9 cellular contexts compared by ENCODE assay signal in the genomic region with DNA sequence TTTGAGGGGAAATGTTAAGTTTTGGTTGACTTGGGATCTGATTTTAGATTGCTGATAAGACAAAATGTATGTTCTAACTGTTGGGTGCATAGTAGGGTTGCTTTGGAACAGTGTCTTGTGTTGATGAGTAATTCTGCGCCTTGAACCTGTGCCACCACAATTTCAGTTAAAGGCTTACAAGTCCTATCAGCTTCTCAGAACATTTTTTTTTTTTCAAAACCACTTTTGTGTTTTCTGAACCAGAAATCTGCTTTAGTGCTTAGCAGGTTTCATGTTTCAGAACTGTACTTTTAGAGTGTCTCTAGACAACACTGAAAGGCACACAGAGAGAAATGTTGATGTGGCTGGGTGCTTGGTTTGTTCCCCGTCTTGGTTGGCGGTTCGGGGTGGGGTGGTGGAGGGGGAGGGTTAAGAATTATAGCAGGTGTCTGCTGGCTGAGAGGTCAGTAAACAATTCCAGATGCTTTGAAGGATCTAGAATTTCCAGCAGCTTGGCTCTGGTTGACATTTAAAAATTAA.
DNase-seq lines count a peak whose midpoint lies in the region; ATAC-seq and TF ChIP-seq lines count a peak whose summit lies in the region.
"Had no signal": no experiment of that assay in that cellular context is flagged by ENCODE, and none has a peak within 500 bp of the region (broad histone marks: within the 10 kb centered on the region; RNA-seq: fewer than 3 reads in every experiment).

No MANE protein-coding gene starts in this region.

- no peak overlapping the region for H3K4me3 ChIP-seq in A673 (ENCODE audit: low read depth, low read length, poor library complexity, severe bottlenecking)

- H3K27ac Mint-ChIP-seq in stimulated activated naive B cell treated with anti-CD40 and anti-IgM and Interleukin-4, amounts not matched to agents 10 μg/mL and 1 μg/mL and 100 μg/mL, for 72 hours, result no peak overlapping the region
- H3K27ac Mint-ChIP-seq: stimulated activated naive CD8-positive, alpha-beta T cell treated with anti-CD3 and anti-CD28 coated beads, Interleukin-15, Interleukin-2, amounts not matched to agents 100 ng/mL and 50 ng/mL, for 24 hours had no signal

- POLR2A ChIA-PET in A673 (lab: Charles Lee; ENCODE audit: low non-redundant PET), result no interaction called here

- H3K4me1 ChIP-seq in A673 (ENCODE audit: insufficient read depth, low read length, poor library complexity, severe bottlenecking), result no peaks in the 10 kb centered on the region

- H3K9me3 Mint-ChIP-seq in activated T-cell treated with anti-CD3 and anti-CD28 coated beads, Interleukin-2, amount 50 U/mL, for 4 hours, result no peaks in the 10 kb centered on the region
- no peaks in the 10 kb centered on the region for H3K9me3 Mint-ChIP-seq in stimulated activated naive B cell treated with anti-CD40 and anti-IgM and Interleukin-4, amounts not matched to agents 10 μg/mL and 1 μg/mL and 100 μg/mL, for 72 hours
- H3K9me3 Mint-ChIP-seq: stimulated activated naive CD8-positive, alpha-beta T cell treated with anti-CD3 and anti-CD28 coated beads, Interleukin-15, Interleukin-2, amounts not matched to agents 100 ng/mL and 50 ng/mL, for 24 hours had no signal

- intact Hi-C loops in A673 (cut with micrococcal nuclease; ENCODE audit: unreplicated experiment), result no loop called here
- intact Hi-C loops in head of caudate nucleus (cut with DNase I), result no loop called here

- no peak overlapping the region for H3K27ac ChIP-seq in A673 (ENCODE audit: low read depth, low read length, poor library complexity, severe bottlenecking)

- BruUV-seq in A673 (replicated peaks; lab: Mats Ljungman, UMichigan), result no TSS peak

- H3K4me3 Mint-ChIP-seq in activated T-cell treated with anti-CD3 and anti-CD28 coated beads, Interleukin-2, amount 50 U/mL, for 4 hours, result peak overlapping the region; percentile 21
- no peak overlapping the region for H3K4me3 Mint-ChIP-seq in stimulated activated naive B cell treated with anti-CD40 and anti-IgM and Interleukin-4, amounts not matched to agents 10 μg/mL and 1 μg/mL and 100 μg/mL, for 72 hours
- H3K4me3 Mint-ChIP-seq: stimulated activated naive CD8-positive, alpha-beta T cell treated with anti-CD3 and anti-CD28 coated beads, Interleukin-15, Interleukin-2, amounts not matched to agents 100 ng/mL and 50 ng/mL, for 24 hours had no signal

- H3K36me3 ChIP-seq in A673 (ENCODE audit: insufficient read depth, low read length, poor library complexity, severe bottlenecking), result no peaks in the 10 kb centered on the region

- no peaks in the 10 kb centered on the region for H3K27me3 ChIP-seq in A673 (replicated peaks; ENCODE audit: insufficient read depth, low read depth, low read length, poor library complexity)

- H3K4me1 Mint-ChIP-seq in activated T-cell treated with anti-CD3 and anti-CD28 coated beads, Interleukin-2, amount 50 U/mL, for 4 hours (ENCODE audit: low read depth), result peaks cover 59% of the 10 kb centered on the region
- peaks cover 12 to 30% of the 10 kb centered on the region in 2 donors for H3K4me1 Mint-ChIP-seq in stimulated activated naive B cell treated with anti-CD40 and anti-IgM and Interleukin-4, amounts not matched to agents 10 μg/mL and 1 μg/mL and 100 μg/mL, for 72 hours

- H3K9me3 ChIP-seq in A673 (ENCODE audit: low read depth, low read length, poor library complexity, severe bottlenecking), result no peaks in the 10 kb centered on the region

- H3K27me3 Mint-ChIP-seq in activated T-cell treated with anti-CD3 and anti-CD28 coated beads, Interleukin-2, amount 50 U/mL, for 4 hours (ENCODE audit: low read depth), result no peaks in the 10 kb centered on the region
- H3K27me3 Mint-ChIP-seq in stimulated activated naive B cell treated with anti-CD40 and anti-IgM and Interleukin-4, amounts not matched to agents 10 μg/mL and 1 μg/mL and 100 μg/mL, for 72 hours, result peaks cover 0 to 5% of the 10 kb centered on the region in 2 donors
- H3K27me3 Mint-ChIP-seq: stimulated activated naive CD8-positive, alpha-beta T cell treated with anti-CD3 and anti-CD28 coated beads, Interleukin-15, Interleukin-2, amounts not matched to agents 100 ng/mL and 50 ng/mL, for 24 hours had no signal

- no peaks in the 10 kb centered on the region for H3K36me3 Mint-ChIP-seq in activated T-cell treated with anti-CD3 and anti-CD28 coated beads, Interleukin-2, amount 50 U/mL, for 4 hours (ENCODE audit: insufficient read depth)
- no peaks in the 10 kb centered on the region for H3K36me3 Mint-ChIP-seq in stimulated activated naive B cell treated with anti-CD40 and anti-IgM and Interleukin-4, amounts not matched to agents 10 μg/mL and 1 μg/mL and 100 μg/mL, for 72 hours

- no peak for TF ChIP-seq CTCF in A673 (conservative IDR thresholded peaks at IDR 0.05; ENCODE audit: low read depth, low read length)

- DNase-seq in DMS53 treated with DMSO at 0.1 percent for 48 hours (lab: John Stamatoyannopoulos, UW; ENCODE audit: unreplicated experiment) (peak; percentile 89), A673 (ENCODE audit: low spot score) (no peak), NCI-H1694 treated with DMSO at 0.1 percent for 48 hours (lab: John Stamatoyannopoulos, UW) (no peak), head of caudate nucleus (no peak)
- no peak for DNase-seq in activated T-cell treated with anti-CD3 and anti-CD28 coated beads, Interleukin-2, amount 50 U/mL, for 4 hours
- DNase-seq in stimulated activated naive B cell treated with anti-CD40 and anti-IgM and Interleukin-4, amounts not matched to agents 10 μg/mL and 1 μg/mL and 100 μg/mL, for 72 hours, result peak; percentile 11

- ATAC-seq in GM21390 (IDR thresholded peaks at IDR 0.05; ENCODE audit: unreplicated experiment) (peak; percentile 94), HG03565 (IDR thresholded peaks at IDR 0.05; ENCODE audit: unreplicated experiment) (peak; percentile 84)
- peak; percentile 83 to 88 for ATAC-seq in activated T-cell treated with anti-CD3 and anti-CD28 coated beads, Interleukin-2, amount 50 U/mL, for 4 hours
- peak; percentile 91 to 94 for ATAC-seq in stimulated activated naive B cell treated with anti-CD40 and anti-IgM and Interleukin-4, amounts not matched to agents 10 μg/mL and 1 μg/mL and 100 μg/mL, for 72 hours (replicated peaks)

- CTCF ChIA-PET in A673 (lab: Charles Lee), result no interaction called here

Comparison
In these comparisons a context has a peak if more than half of its experiments do, and no peak if none do; other contexts are left out.
1. DNase-seq: peak in DMS53 treated with DMSO at 0.1 percent for 48 hours (single experiment) and stimulated activated naive B cell treated with anti-CD40 and anti-IgM and Interleukin-4, amounts not matched to agents 10 μg/mL and 1 μg/mL and 100 μg/mL, for 72 hours (single experiment); none in activated T-cell treated with anti-CD3 and anti-CD28 coated beads, Interleukin-2, amount 50 U/mL, for 4 hours (single experiment), A673 (single experiment), NCI-H1694 treated with DMSO at 0.1 percent for 48 hours (single experiment) and head of caudate nucleus (0 of 42).
2. Peak in every context shown above with its lines, with median percentiles within 50 percentile points of each other: ATAC-seq.